In the genomic region with DNA sequence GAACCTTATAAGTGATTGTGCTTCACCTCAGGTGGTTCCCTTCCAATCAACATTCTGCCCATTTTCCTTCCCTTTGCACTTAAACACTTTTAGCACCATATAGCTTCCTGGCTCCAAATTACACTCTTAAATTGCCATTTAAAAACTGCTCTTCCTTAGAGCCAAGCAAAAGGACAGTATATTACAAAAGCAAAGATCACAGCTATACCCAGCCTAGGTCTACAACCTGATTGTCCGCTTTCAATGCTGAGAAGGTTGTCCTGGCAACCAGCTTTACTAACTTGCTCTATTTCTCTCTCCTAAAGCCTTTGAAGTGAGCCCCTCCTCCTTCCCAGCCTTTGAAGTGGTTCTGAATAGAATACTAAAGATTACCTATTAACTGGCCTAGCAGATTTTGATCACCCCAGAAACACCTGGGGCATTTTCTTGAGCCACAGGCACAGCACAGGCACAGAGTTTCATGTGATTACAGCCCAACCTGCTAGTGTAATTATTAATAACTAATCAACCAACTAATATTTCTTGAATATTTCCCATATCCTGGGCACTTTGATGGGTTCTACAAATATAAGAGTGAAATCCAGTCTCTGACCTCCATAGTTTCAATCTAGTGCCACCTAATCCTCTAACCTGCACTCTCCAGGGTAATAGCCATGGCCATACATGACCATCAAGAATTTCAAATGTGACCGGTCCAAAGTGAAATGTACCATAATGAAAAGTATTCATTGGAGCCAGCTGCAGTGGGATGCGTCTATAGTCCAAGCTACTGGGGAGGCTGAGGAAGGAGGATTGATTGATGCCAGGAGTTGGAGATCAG, we compare ENCODE assay signal across 12 cellular contexts.
DNase-seq lines count a peak whose midpoint lies in the region; ATAC-seq, FAIRE-seq and TF ChIP-seq lines count a peak whose summit lies in the region.
"Had no signal": no experiment of that assay in that cellular context is flagged by ENCODE, and none has a peak within 500 bp of the region (broad histone marks: within the 10 kb centered on the region; RNA-seq: fewer than 3 reads in every experiment).

No MANE protein-coding gene starts in this region.

- no peaks in the 10 kb centered on the region for H3K9me3 Mint-ChIP-seq in activated T-helper 1 cell treated with anti-CD3 and anti-CD28 coated beads, Interleukin-12 subunit alpha, Interleukin-12 subunit beta, Interleukin-2, Interleukin-4 antibody, amounts not matched to agents 30 ng/mL and 10 ng/mL and 1 ng/mL, durations not matched to agents 14 hours and 24 hours and 36 hours
- H3K9me3 Mint-ChIP-seq: natural killer cell treated with Interleukin-12 subunit alpha and Interleukin-12 subunit beta and Interleukin-15 and Interleukin-18, amount 100 ng/mL, for 72 hours; stimulated activated effector memory CD8-positive, alpha-beta T cell treated with anti-CD3 and anti-CD28 coated beads, Interleukin-12 subunit alpha, Interleukin-12 subunit beta, amount 100 ng/mL, for 72 hours had no signal

- H3K36me3 Mint-ChIP-seq in activated T-helper 1 cell treated with anti-CD3 and anti-CD28 coated beads, Interleukin-12 subunit alpha, Interleukin-12 subunit beta, Interleukin-2, Interleukin-4 antibody, amounts not matched to agents 30 ng/mL and 10 ng/mL and 1 ng/mL, durations not matched to agents 14 hours and 24 hours and 36 hours (ENCODE audit: low read depth), result no peaks in the 10 kb centered on the region
- H3K36me3 Mint-ChIP-seq: natural killer cell treated with Interleukin-12 subunit alpha and Interleukin-12 subunit beta and Interleukin-15 and Interleukin-18, amount 100 ng/mL, for 72 hours; stimulated activated effector memory CD8-positive, alpha-beta T cell treated with anti-CD3 and anti-CD28 coated beads, Interleukin-12 subunit alpha, Interleukin-12 subunit beta, amount 100 ng/mL, for 72 hours had no signal

- TF ChIP-seq POLR2A in A549 (IDR thresholded peaks at IDR 0.05; ENCODE audit: low read length), result no peak
- TF ChIP-seq POLR2A in K562 (conservative IDR thresholded peaks at IDR 0.05), result no peak

- WGBS in A549 (ENCODE audit: missing lambda C conversion rate), result 77% methylated on average over 3 of the region's 3 CpGs
- 56% methylated on average over 3 of the region's 3 CpGs for WGBS in K562 (ENCODE audit: insufficient coverage, low coverage, missing lambda C conversion rate)

- TF ChIP-seq CTCF in A549 (IDR thresholded peaks at IDR 0.05) (no peak), K562 (IDR thresholded peaks at IDR 0.05 in 2 of 3, conservative IDR thresholded peaks at IDR 0.05 in 1 of 3; ENCODE audit: insufficient read depth in 2 of 3, low read depth in 1 of 3, low read length in 3 of 3) (no peak)

- no peak overlapping the region for H3K4me3 Mint-ChIP-seq in activated T-helper 1 cell treated with anti-CD3 and anti-CD28 coated beads, Interleukin-12 subunit alpha, Interleukin-12 subunit beta, Interleukin-2, Interleukin-4 antibody, amounts not matched to agents 30 ng/mL and 10 ng/mL and 1 ng/mL, durations not matched to agents 14 hours and 24 hours and 36 hours
- H3K4me3 Mint-ChIP-seq: natural killer cell treated with Interleukin-12 subunit alpha and Interleukin-12 subunit beta and Interleukin-15 and Interleukin-18, amount 100 ng/mL, for 72 hours; stimulated activated effector memory CD8-positive, alpha-beta T cell treated with anti-CD3 and anti-CD28 coated beads, Interleukin-12 subunit alpha, Interleukin-12 subunit beta, amount 100 ng/mL, for 72 hours had no signal

- no peaks in the 10 kb centered on the region for H3K79me2 ChIP-seq in K562 (ENCODE audit: control insufficient read depth, insufficient read depth, low read length)

- intact Hi-C loops in K562 (cut with micrococcal nuclease), result no loop called here
- intact Hi-C loops in activated T-helper 1 cell treated with anti-CD3 and anti-CD28 coated beads, Interleukin-12 subunit alpha, Interleukin-12 subunit beta, Interleukin-2, Interleukin-4 antibody, amounts not matched to agents 30 ng/mL and 10 ng/mL and 1 ng/mL, durations not matched to agents 14 hours and 24 hours and 36 hours (cut with micrococcal nuclease), result no loop called here

- TF ChIP-seq EP300 in A549 (IDR thresholded peaks at IDR 0.05) (no peak), K562 (IDR thresholded peaks at IDR 0.05; ENCODE audit: low read length) (no peak)

- H3K9ac ChIP-seq in K562 (ENCODE audit: insufficient read depth in 1 of 2, low read depth in 2 of 2, low read length in 2 of 2), result no peak overlapping the region

- TF ChIP-seq RAD21 in A549 (conservative IDR thresholded peaks at IDR 0.05 in 1 of 2, IDR thresholded peaks at IDR 0.05 in 1 of 2), result no peak
- TF ChIP-seq RAD21 in K562 (CRISPR knock-in tag; conservative IDR thresholded peaks at IDR 0.05 in 1 of 2, IDR thresholded peaks at IDR 0.05 in 1 of 2), result no peak

- H3K36me3 ChIP-seq in K562 (ENCODE audit: control insufficient read depth, insufficient read depth, low read length), result no peaks in the 10 kb centered on the region

- CTCF ChIA-PET in A549 (lab: Yijun Ruan, JAX), result interaction anchor here (0.6 to 1.1 kb wide), 3 partner anchors 9 to 318 kb away, joined by 3 read pairs; no protein-coding TSS in a partner anchor
- CTCF ChIA-PET in K562 (lab: Yijun Ruan, JAX; ENCODE audit: low intra/inter-chr PET ratio), result no interaction called here

- no peak overlapping the region for H3K4me3 ChIP-seq in A549
- H3K4me3 ChIP-seq in K562, result no peak overlapping the region

- no peaks in the 10 kb centered on the region for H3K27me3 Mint-ChIP-seq in activated T-helper 1 cell treated with anti-CD3 and anti-CD28 coated beads, Interleukin-12 subunit alpha, Interleukin-12 subunit beta, Interleukin-2, Interleukin-4 antibody, amounts not matched to agents 30 ng/mL and 10 ng/mL and 1 ng/mL, durations not matched to agents 14 hours and 24 hours and 36 hours (ENCODE audit: insufficient read depth)

- ATAC-seq in A549 (no peak; a peak in 1 of 6 replicates), GM19397 (IDR thresholded peaks at IDR 0.05; ENCODE audit: unreplicated experiment) (peak; percentile 97), HG03060 (IDR thresholded peaks at IDR 0.05; ENCODE audit: low read depth, unreplicated experiment) (peak; percentile 93), K562 (no peak)
- ATAC-seq: natural killer cell treated with Interleukin-12 subunit alpha and Interleukin-12 subunit beta and Interleukin-15 and Interleukin-18, amount 100 ng/mL, for 72 hours; stimulated activated effector memory CD8-positive, alpha-beta T cell treated with anti-CD3 and anti-CD28 coated beads, Interleukin-12 subunit alpha, Interleukin-12 subunit beta, amount 100 ng/mL, for 72 hours had no signal

- no TSS peak for BruUV-seq in K562 (replicated peaks; lab: Mats Ljungman, UMichigan)

- POLR2A ChIA-PET in A549 (lab: Yijun Ruan, JAX) (no interaction called here), K562 (lab: Yijun Ruan, JAX) (interaction anchor here (0.8 to 0.9 kb wide), 2 partner anchors 19 to 68 kb away, joined by 3 to 4 read pairs; no protein-coding TSS in a partner anchor)

- in situ Hi-C loops in K562 (cut with MboI), result no loop called here

- H3K4me2 ChIP-seq in A549, result no peak overlapping the region
- no peak overlapping the region for H3K4me2 ChIP-seq in K562 (ENCODE audit: insufficient read depth, low read length)

- H4K20me1 ChIP-seq in K562 (replicated peaks; ENCODE audit: control insufficient read depth, insufficient read depth, low read length), result no peaks in the 10 kb centered on the region

- no peak overlapping the region for H3K27ac Mint-ChIP-seq in activated T-helper 1 cell treated with anti-CD3 and anti-CD28 coated beads, Interleukin-12 subunit alpha, Interleukin-12 subunit beta, Interleukin-2, Interleukin-4 antibody, amounts not matched to agents 30 ng/mL and 10 ng/mL and 1 ng/mL, durations not matched to agents 14 hours and 24 hours and 36 hours
- H3K27ac Mint-ChIP-seq: natural killer cell treated with Interleukin-12 subunit alpha and Interleukin-12 subunit beta and Interleukin-15 and Interleukin-18, amount 100 ng/mL, for 72 hours; stimulated activated effector memory CD8-positive, alpha-beta T cell treated with anti-CD3 and anti-CD28 coated beads, Interleukin-12 subunit alpha, Interleukin-12 subunit beta, amount 100 ng/mL, for 72 hours had no signal

- H3K27ac ChIP-seq in A549 (peak overlapping the region in 1 of 2 experiments; percentile 38; a peak in 1 of 6 replicates), K562 (ENCODE audit: extremely low read depth, low read depth, low read length) (no peak overlapping the region)

- no peaks in the 10 kb centered on the region for H3K27me3 ChIP-seq in K562 (ENCODE audit: control insufficient read depth in 2 of 2, insufficient read depth in 2 of 2, low read length in 2 of 2)

- peak overlapping the region; percentile 29; the same call in 1 of the 2 replicates for H2AFZ ChIP-seq in K562 (ENCODE audit: low read depth, low read length)

- FAIRE-seq in A549 (lab: Jason Lieb, UNC), result no peak
- FAIRE-seq in K562 (lab: Jason Lieb, UNC), result no peak
- no peak for FAIRE-seq in RCC 7860 (lab: Jason Lieb, UNC)

- no peaks in the 10 kb centered on the region for H3K4me1 Mint-ChIP-seq in activated T-helper 1 cell treated with anti-CD3 and anti-CD28 coated beads, Interleukin-12 subunit alpha, Interleukin-12 subunit beta, Interleukin-2, Interleukin-4 antibody, amounts not matched to agents 30 ng/mL and 10 ng/mL and 1 ng/mL, durations not matched to agents 14 hours and 24 hours and 36 hours (ENCODE audit: low read depth)
- H3K4me1 Mint-ChIP-seq: stimulated activated effector memory CD8-positive, alpha-beta T cell treated with anti-CD3 and anti-CD28 coated beads, Interleukin-12 subunit alpha, Interleukin-12 subunit beta, amount 100 ng/mL, for 72 hours had no signal

- DNase-seq in A549 (ENCODE audit: low read depth in 1 of 2, low spot score in 1 of 2) (peak; percentile 18 to 19), K562 (ENCODE audit: extremely low read depth in 1 of 4, low spot score in 3 of 4) (no peak), NCI-H187 (lab: John Stamatoyannopoulos, UW) (no peak), RCC 7860 (ENCODE audit: low spot score) (no peak), SKM-1 (lab: John Stamatoyannopoulos, UW; ENCODE audit: unreplicated experiment) (no peak)
- DNase-seq in activated T-helper 1 cell treated with anti-CD3 and anti-CD28 coated beads, Interleukin-12 subunit alpha, Interleukin-12 subunit beta, Interleukin-2, Interleukin-4 antibody, amounts not matched to agents 30 ng/mL and 10 ng/mL and 1 ng/mL, durations not matched to agents 14 hours and 24 hours and 36 hours (ENCODE audit: low spot score), result no peak
- DNase-seq: activated T-cell treated with anti-CD3 and anti-CD28 coated beads, Interleukin-2, amount 50 U/mL, for 1 hour; OCI-M1 had no signal

- H3K4me1 ChIP-seq in A549 (no peaks in the 10 kb centered on the region), K562 (replicated peaks in 1 of 2; ENCODE audit: control insufficient read depth in 2 of 2, insufficient read depth in 2 of 2, low read length in 2 of 2) (peaks cover 0 to 7% of the 10 kb centered on the region in 2 experiments; a peak in 2 of 5 replicates)

- H3K9me3 ChIP-seq in A549 (no peaks in the 10 kb centered on the region), K562 (replicated peaks; ENCODE audit: control insufficient read depth, insufficient read depth, low read depth, low read length) (no peaks in the 10 kb centered on the region)

- H3K9me1 ChIP-seq in K562 (ENCODE audit: control insufficient read depth, insufficient read depth, low read length), result no peaks in the 10 kb centered on the region

Comparison
In these comparisons a context has a peak if more than half of its experiments do, and no peak if none do; other contexts are left out.
1. ATAC-seq: peak in GM19397 (single experiment) and HG03060 (single experiment); none in A549 (0 of 2) and K562 (single experiment).
2. DNase-seq: peak in A549 (2 of 2); none in K562 (0 of 4), activated T-helper 1 cell treated with anti-CD3 and anti-CD28 coated beads, Interleukin-12 subunit alpha, Interleukin-12 subunit beta, Interleukin-2, Interleukin-4 antibody, amounts not matched to agents 30 ng/mL and 10 ng/mL and 1 ng/mL, durations not matched to agents 14 hours and 24 hours and 36 hours (single experiment), NCI-H187 (0 of 2), RCC 7860 (single experiment) and SKM-1 (single experiment).